In genomic region chr10:5283305-5284158, GRCh38 we compare ENCODE assay signal across 7 cellular contexts.
DNase-seq lines count a peak whose midpoint lies in the region; ATAC-seq and TF ChIP-seq lines count a peak whose summit lies in the region.

No MANE protein-coding gene starts in this region.

- no peak overlapping the region for H3K4me3 ChIP-seq in GM12875 (ENCODE audit: low read depth, low read length)
- peak overlapping the region; percentile 5 to 30 for H3K4me3 ChIP-seq in duodenal mucosa (ENCODE audit: low read depth in 1 of 2, low read length in 2 of 2)
- H3K4me3 ChIP-seq in thoracic aorta = no peak overlapping the region

- H3K9ac ChIP-seq in duodenal mucosa (ENCODE audit: low read depth in 1 of 2, low read length in 2 of 2) = no peak overlapping the region

- POLR2A ChIA-PET in HEK293T (lab: Yijun Ruan, JAX) = no interaction called here

- peak; percentile 68 for TF ChIP-seq CTCF in GM12875 (IDR thresholded peaks at IDR 0.05; ENCODE audit: borderline replicate concordance, insufficient read depth, low read depth, low read length)
- peak; percentile 67 for TF ChIP-seq CTCF in thoracic aorta (IDR thresholded peaks at IDR 0.05)

- no peaks in the 10 kb centered on the region for H3K9me3 ChIP-seq in duodenal mucosa (ENCODE audit: control insufficient read depth in 1 of 2, low read length in 2 of 2)
- H3K9me3 ChIP-seq in thoracic aorta = no peaks in the 10 kb centered on the region

- peak; percentile 54 to 77 for ATAC-seq in activated CD4-positive, CD25-positive, alpha-beta regulatory T cell treated with anti-CD3 and anti-CD28 coated beads, Interleukin-2, amount 50 U/mL, for 24 hours
- ATAC-seq in thoracic aorta (ENCODE audit: insufficient number of reproducible peaks, low FRiP score, low read depth) = no peak

- H3K36me3 ChIP-seq in duodenal mucosa (ENCODE audit: control insufficient read depth in 1 of 2, insufficient read depth in 2 of 2, low read length in 2 of 2) = no peaks in the 10 kb centered on the region
- no peaks in the 10 kb centered on the region for H3K36me3 ChIP-seq in thoracic aorta

- H3K27me3 ChIP-seq in duodenal mucosa (ENCODE audit: control insufficient read depth in 1 of 2, insufficient read depth in 2 of 2, low read length in 2 of 2) (no peaks in the 10 kb centered on the region), thoracic aorta (replicated peaks; ENCODE audit: insufficient read depth) (no peaks in the 10 kb centered on the region)

- CTCF ChIA-PET in HEK293T (lab: Yijun Ruan, JAX) = interaction anchor here (1.0 kb wide), 2 partner anchors 433 to 447 kb away, joined by 3 to 8 read pairs; no protein-coding TSS in a partner anchor

- H3K27ac ChIP-seq in duodenal mucosa (ENCODE audit: low read depth, low read length) = no peak overlapping the region
- no peak overlapping the region for H3K27ac ChIP-seq in thoracic aorta

- peak; percentile 48 for DNase-seq in HEK293T (ENCODE audit: extremely low spot score)
- peak; percentile 3 for DNase-seq in NCI-H1105 (lab: John Stamatoyannopoulos, UW)
- peak; percentile 77 to 88 for DNase-seq in lung microvascular endothelial cell (ENCODE audit: low read depth in 2 of 2)
- peak; percentile 14 for DNase-seq in thoracic aorta (ENCODE audit: low spot score)

- H3K4me1 ChIP-seq in duodenal mucosa (ENCODE audit: control insufficient read depth in 1 of 2, insufficient read depth in 2 of 2, low read length in 2 of 2) (peaks cover 9 to 10% of the 10 kb centered on the region in 2 donors), thoracic aorta (ENCODE audit: control insufficient read depth in 1 of 2, low read depth in 2 of 2) (peaks cover 0 to 11% of the 10 kb centered on the region in 2 donors)

TF ChIP-seq in HEK293T, 16 proteins besides CTCF, POLR2A, EP300 and RAD21:
- TF ChIP-seq NFRKB (IDR thresholded peaks at IDR 0.05) (no peak), TARDBP (IDR thresholded peaks at IDR 0.05) (no peak), SP1 (IDR thresholded peaks at IDR 0.05) (no peak), ZNF384 (IDR thresholded peaks at IDR 0.05) (no peak)

Comparison
In these comparisons a context has a peak if more than half of its experiments do, and no peak if none do; other contexts are left out.
1. H3K4me3 ChIP-seq: peak in duodenal mucosa (2 of 2); none in GM12875 (single experiment) and thoracic aorta (single experiment).
2. DNase-seq: peak in every context shown above with its lines; median percentile 82 in lung microvascular endothelial cell; 48 in HEK293T; 14 in thoracic aorta; 3 in NCI-H1105.